Comparison of ENCODE assay signal across 18 cellular contexts in genomic region chr7:154304740-154305679, GRCh38.
DNase-seq lines count a peak whose midpoint lies in the region; ATAC-seq and TF ChIP-seq lines count a peak whose summit lies in the region.
"Had no signal": no experiment of that assay in that cellular context is flagged by ENCODE, and none has a peak within 500 bp of the region (broad histone marks: within the 10 kb centered on the region; RNA-seq: fewer than 3 reads in every experiment).

No MANE protein-coding gene starts in this region.

- H3K4me1 Mint-ChIP-seq in H9: peaks cover 40 to 43% of the 10 kb centered on the region in 2 experiments
- H3K4me1 Mint-ChIP-seq: activated B cell treated with CpG ODN at 0.5 μM for 24 hours; activated naive CD8-positive, alpha-beta T cell treated with anti-CD3 and anti-CD28 coated beads, Interleukin-2, amount 10 ng/mL, durations not matched to agents 7 days and 5 days; stimulated activated naive B cell treated with anti-CD40 and anti-IgM and Interleukin-4, amounts not matched to agents 10 μg/mL and 1 μg/mL and 100 μg/mL, for 72 hours had no signal

- H3K9ac ChIP-seq in H9 (ENCODE audit: extremely low read depth, insufficient read length, low read length): no peak overlapping the region
- H3K9ac ChIP-seq: KMS-11 had no signal

- H3K4me3 ChIP-seq in right lobe of liver: no peak overlapping the region
- H3K4me3 ChIP-seq: esophagus squamous epithelium, Peyer's patch had no signal

- no peak overlapping the region for H2BK120ac ChIP-seq in H9 (ENCODE audit: low read depth, low read length, poor library complexity, severe bottlenecking)

- peak overlapping the region; percentile 67 to 86 for H3K4me3 Mint-ChIP-seq in H9
- H3K4me3 Mint-ChIP-seq: activated B cell treated with CpG ODN at 0.5 μM for 24 hours; activated naive CD8-positive, alpha-beta T cell treated with anti-CD3 and anti-CD28 coated beads, Interleukin-2, amount 10 ng/mL, durations not matched to agents 7 days and 5 days; stimulated activated naive B cell treated with anti-CD40 and anti-IgM and Interleukin-4, amounts not matched to agents 10 μg/mL and 1 μg/mL and 100 μg/mL, for 72 hours had no signal

- ATAC-seq in GM18505 (IDR thresholded peaks at IDR 0.05; ENCODE audit: unreplicated experiment) (no peak), right lobe of liver (no peak), GM18867 (IDR thresholded peaks at IDR 0.05; ENCODE audit: unreplicated experiment) (no peak)
- ATAC-seq: right cardiac atrium; stimulated activated naive B cell treated with anti-CD40 and anti-IgM and Interleukin-4, amounts not matched to agents 10 μg/mL and 1 μg/mL and 100 μg/mL, for 72 hours had no signal

- H3K27ac Mint-ChIP-seq in H9: no peak overlapping the region
- H3K27ac Mint-ChIP-seq: activated B cell treated with CpG ODN at 0.5 μM for 24 hours; activated naive CD8-positive, alpha-beta T cell treated with anti-CD3 and anti-CD28 coated beads, Interleukin-2, amount 10 ng/mL, durations not matched to agents 7 days and 5 days; stimulated activated naive B cell treated with anti-CD40 and anti-IgM and Interleukin-4, amounts not matched to agents 10 μg/mL and 1 μg/mL and 100 μg/mL, for 72 hours had no signal

- H3K18ac ChIP-seq in H9 (ENCODE audit: insufficient read length, low read depth, low read length): peak overlapping the region; percentile 45

- no peak overlapping the region for H2AFZ ChIP-seq in H9 (ENCODE audit: low read length)

- H3K9me3 ChIP-seq in H9 (ENCODE audit: control insufficient read depth, low read depth, low read length) (no peaks in the 10 kb centered on the region), right lobe of liver (no peaks in the 10 kb centered on the region)
- H3K9me3 ChIP-seq: esophagus squamous epithelium had no signal

- H3K27ac ChIP-seq in H9 (ENCODE audit: insufficient read length, low read depth, low read length): no peak overlapping the region
- H3K27ac ChIP-seq in right lobe of liver: no peak overlapping the region
- H3K27ac ChIP-seq: esophagus squamous epithelium, KMS-11, Peyer's patch had no signal

- H2BK15ac ChIP-seq in H9 (ENCODE audit: low read depth, low read length): no peak overlapping the region

- no peaks in the 10 kb centered on the region for H4K20me1 ChIP-seq in H9 (ENCODE audit: control insufficient read depth, insufficient read depth, insufficient read length)

- H3K4ac ChIP-seq in H9 (ENCODE audit: low read depth, low read length): no peak overlapping the region

- H3K36me3 ChIP-seq in right lobe of liver: no peaks in the 10 kb centered on the region
- H3K36me3 ChIP-seq: esophagus squamous epithelium, Peyer's patch had no signal

- no peak overlapping the region for H2BK5ac ChIP-seq in H9 (ENCODE audit: insufficient read length, low read length)

- no peak for TF ChIP-seq POLR2A in GM18505 (IDR thresholded peaks at IDR 0.05; ENCODE audit: borderline replicate concordance, extremely low read depth, insufficient read depth, insufficient read length)
- TF ChIP-seq POLR2A in right lobe of liver (IDR thresholded peaks at IDR 0.05): no peak

- H2BK12ac ChIP-seq in H9 (ENCODE audit: insufficient read length, low read depth, low read length): no peak overlapping the region

- TF ChIP-seq CTCF in H9 (conservative IDR thresholded peaks at IDR 0.05) (no peak), right lobe of liver (IDR thresholded peaks at IDR 0.05) (no peak)

- H3K14ac ChIP-seq in H9 (ENCODE audit: insufficient read depth, low read length): peak overlapping the region; percentile 73

- peak overlapping the region; percentile 65 for H2BK20ac ChIP-seq in H9 (ENCODE audit: low read depth, low read length, poor library complexity, severe bottlenecking)

- no peak overlapping the region for H4K91ac ChIP-seq in H9 (ENCODE audit: insufficient read length, low read depth, low read length)

- WGBS in H9 (ENCODE audit: extremely low coverage, insufficient read length, low lambda C conversion rate): no CpG with 5 or more reads among the region's 57 CpGs
- 13% methylated on average over 17 of the region's 57 CpGs for WGBS in right lobe of liver (ENCODE audit: insufficient coverage, low coverage, low lambda C conversion rate, missing lambda C conversion rate)

- peak; percentile 76 for DNase-seq in H9
- peak; percentile 43 for DNase-seq in NCI-H69 (lab: John Stamatoyannopoulos, UW)
- peak; percentile 11 for DNase-seq in globus pallidus (ENCODE audit: low spot score)
- peak; percentile 35 for DNase-seq in occipital lobe (lab: John Stamatoyannopoulos, UW)
- DNase-seq in right lobe of liver: no peak
- DNase-seq in NOMO-1 treated with dmso at 0.1 percent for 144 hours (lab: John Stamatoyannopoulos, UW; ENCODE audit: unreplicated experiment): no peak
- DNase-seq: activated B cell treated with CpG ODN at 0.5 μM for 24 hours; activated CD8-positive, alpha-beta memory T cell treated with anti-CD3 and anti-CD28 coated beads, Interleukin-2, amount 50 U/mL, for 48 hours; activated naive CD8-positive, alpha-beta T cell treated with anti-CD3 and anti-CD28 coated beads, Interleukin-2, amount 10 ng/mL, durations not matched to agents 7 days and 5 days; esophagus squamous epithelium; Peyer's patch; right cardiac atrium; stimulated activated CD4-positive, alpha-beta T cell treated with anti-CD3 and anti-CD28 coated beads, Interleukin-4, amount 100 ng/mL, for 4 hours; stimulated activated naive B cell treated with anti-CD40 and anti-IgM and Interleukin-4, amounts not matched to agents 10 μg/mL and 1 μg/mL and 100 μg/mL, for 72 hours; T-helper 1 cell had no signal

- no peak overlapping the region for H4K5ac ChIP-seq in H9 (ENCODE audit: insufficient read length, low read depth, low read length)

- H4K8ac ChIP-seq in H9 (replicated peaks; ENCODE audit: insufficient read length, low read depth, low read length): no peak overlapping the region

- H3K36me3 Mint-ChIP-seq in H9 (ENCODE audit: insufficient read depth in 1 of 3, low read depth in 3 of 3): no peaks in the 10 kb centered on the region; a peak in 2 of 7 replicates
- H3K36me3 Mint-ChIP-seq: activated naive CD8-positive, alpha-beta T cell treated with anti-CD3 and anti-CD28 coated beads, Interleukin-2, amount 10 ng/mL, durations not matched to agents 7 days and 5 days; stimulated activated naive B cell treated with anti-CD40 and anti-IgM and Interleukin-4, amounts not matched to agents 10 μg/mL and 1 μg/mL and 100 μg/mL, for 72 hours had no signal

- no peak overlapping the region for H2AK5ac ChIP-seq in H9 (ENCODE audit: insufficient read length, low read length)

- H3K4me2 ChIP-seq in H9 (ENCODE audit: insufficient read depth, insufficient read length, low read length): peak overlapping the region; percentile 84
- H3K4me2 ChIP-seq: KMS-11 had no signal

- H3K4me1 ChIP-seq in H9 (ENCODE audit: insufficient read depth, low read length) (peaks cover 2% of the 10 kb centered on the region; the same call in 1 of the 2 replicates), right lobe of liver (no peaks in the 10 kb centered on the region)
- H3K4me1 ChIP-seq: esophagus squamous epithelium, Peyer's patch had no signal

- H3K27me3 Mint-ChIP-seq in H9 (ENCODE audit: low read depth): peaks cover 26% of the 10 kb centered on the region
- H3K27me3 Mint-ChIP-seq: activated B cell treated with CpG ODN at 0.5 μM for 24 hours had no signal

- H3K56ac ChIP-seq in H9 (ENCODE audit: insufficient read length, low read depth, low read length): no peak overlapping the region

- no peak overlapping the region for H3K23ac ChIP-seq in H9 (ENCODE audit: insufficient read length, low read depth, low read length)

- H3K9me3 Mint-ChIP-seq in H9: no peaks in the 10 kb centered on the region

- peaks cover 5% of the 10 kb centered on the region for H3K23me2 ChIP-seq in H9 (ENCODE audit: insufficient read length, low read depth, low read length, poor library complexity, severe bottlenecking)

- H3K79me2 ChIP-seq in H9 (ENCODE audit: insufficient read depth, low read length): no peaks in the 10 kb centered on the region

- H3T11ph ChIP-seq in H9 (ENCODE audit: low read length): no peak overlapping the region

- H3K27me3 ChIP-seq in H9 (ENCODE audit: insufficient read depth, low read length) (no peaks in the 10 kb centered on the region), right lobe of liver (no peaks in the 10 kb centered on the region)
- H3K27me3 ChIP-seq: Peyer's patch had no signal

- no peaks in the 10 kb centered on the region for H3K79me1 ChIP-seq in H9 (ENCODE audit: insufficient read depth, low read depth, low read length, poor library complexity, severe bottlenecking)

- intact Hi-C loops in right lobe of liver (cut with DNase I): no loop called here

Comparison
In these comparisons a context has a peak if more than half of its experiments do, and no peak if none do; other contexts are left out.
1. DNase-seq: peak in H9 (single experiment), NCI-H69 (single experiment), globus pallidus (single experiment) and occipital lobe (single experiment); none in right lobe of liver (0 of 3) and NOMO-1 treated with dmso at 0.1 percent for 144 hours (single experiment).